12 cellular contexts compared by ENCODE assay signal in genomic region chr11:122267602-122268001, GRCh38.
A peak's percentile ranks its signal among the peaks of the same experiment; 100 is the strongest.
DNase-seq lines count a peak whose midpoint lies in the region; ATAC-seq and TF ChIP-seq lines count a peak whose summit lies in the region.
"Had no signal": no experiment of that assay in that cellular context is flagged by ENCODE, and none has a peak within 500 bp of the region (broad histone marks: within the 10 kb centered on the region; RNA-seq: fewer than 3 reads in every experiment).

No MANE protein-coding gene starts in this region.

- H3K27ac ChIP-seq in effector memory CD4-positive, alpha-beta T cell (ENCODE audit: insufficient read depth, low read length, poor library complexity, severe bottlenecking) = no peak overlapping the region

- no peak for ATAC-seq in stimulated activated naive CD8-positive, alpha-beta T cell treated with anti-CD3 and anti-CD28 coated beads, Interleukin-15, Interleukin-2, amounts not matched to agents 100 U/mL and 50 U/mL, for 24 hours
- ATAC-seq: GM12878 had no signal

- H3K4me3 ChIP-seq in astrocyte of the cerebellum (ENCODE audit: low read depth, low read length) = no peak overlapping the region
- H3K4me3 ChIP-seq in effector memory CD4-positive, alpha-beta T cell (ENCODE audit: insufficient read depth, low read depth, low read length, poor library complexity, severe bottlenecking) = no peak overlapping the region
- H3K4me3 ChIP-seq: GM12878 had no signal

- TF ChIP-seq CTCF in astrocyte of the cerebellum (IDR thresholded peaks at IDR 0.05; ENCODE audit: low read depth, low read length, missing control alignments) = no peak

- in situ Hi-C loops in astrocyte of the cerebellum (cut with HindIII; ENCODE audit: low sequenced_read_pairs) = no loop called here

- peak; percentile 74 for DNase-seq in AG20443 (ENCODE audit: low spot score)
- peak; percentile 38 for DNase-seq in astrocyte of the cerebellum (ENCODE audit: low read depth)
- peak; percentile 9 for DNase-seq in kidney tubule cell (ENCODE audit: low spot score)
- DNase-seq in NCI-H345 treated with DMSO at 0.1 percent for 48 hours (lab: John Stamatoyannopoulos, UW; ENCODE audit: unreplicated experiment) = no peak
- no peak for DNase-seq in stimulated activated naive CD8-positive, alpha-beta T cell treated with anti-CD3 and anti-CD28 coated beads, Interleukin-15, Interleukin-2, amounts not matched to agents 100 U/mL and 50 U/mL, for 24 hours
- no peak for DNase-seq in effector memory CD4-positive, alpha-beta T cell
- no peak for DNase-seq in NCI-H1092 (lab: John Stamatoyannopoulos, UW)
- DNase-seq: Caco-2, immature natural killer cell, NCI-H146 had no signal

- no peak for TF ChIP-seq EP300 in Ishikawa (IDR thresholded peaks at IDR 0.05; ENCODE audit: borderline replicate concordance)

- no peaks in the 10 kb centered on the region for H3K36me3 ChIP-seq in effector memory CD4-positive, alpha-beta T cell (ENCODE audit: control insufficient read depth, insufficient read depth, low read length)

- H3K9me3 ChIP-seq in effector memory CD4-positive, alpha-beta T cell (ENCODE audit: control insufficient read depth, low read length) = no peaks in the 10 kb centered on the region
- H3K9me3 ChIP-seq: Caco-2 had no signal

- H3K27me3 ChIP-seq in effector memory CD4-positive, alpha-beta T cell (replicated peaks; ENCODE audit: control insufficient read depth, insufficient read depth, low read length, poor library complexity, severe bottlenecking) = no peaks in the 10 kb centered on the region

- TF ChIP-seq RAD21 in Ishikawa (IDR thresholded peaks at IDR 0.05; ENCODE audit: low read depth) = no peak

- no peaks in the 10 kb centered on the region for H3K4me1 ChIP-seq in effector memory CD4-positive, alpha-beta T cell (ENCODE audit: control insufficient read depth, insufficient read depth, low read length, poor library complexity, severe bottlenecking)
- H3K4me1 ChIP-seq: Caco-2 had no signal

TF ChIP-seq in Ishikawa, 13 proteins besides CTCF, POLR2A, EP300 and RAD21:
- TF ChIP-seq, protein P1, sequence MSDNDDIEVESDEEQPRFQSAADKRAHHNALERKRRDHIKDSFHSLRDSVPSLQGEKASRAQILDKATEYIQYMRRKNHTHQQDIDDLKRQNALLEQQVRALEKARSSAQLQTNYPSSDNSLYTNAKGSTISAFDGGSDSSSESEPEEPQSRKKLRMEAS (IDR thresholded peaks at IDR 0.05) = no peak
- TF ChIP-seq TAF1 (IDR thresholded peaks at IDR 0.05; ENCODE audit: low read depth) (no peak), ZBTB7A (IDR thresholded peaks at IDR 0.05; ENCODE audit: low read depth) (no peak), YY1 (IDR thresholded peaks at IDR 0.05; ENCODE audit: low read depth) (no peak), TEAD4 (IDR thresholded peaks at IDR 0.05) (no peak), REST (IDR thresholded peaks at IDR 0.05; ENCODE audit: low read depth) (peak; percentile 40; the same call in 1 of the 2 replicates)

Comparison
In these comparisons a context has a peak if more than half of its experiments do, and no peak if none do; other contexts are left out.
1. DNase-seq: peak in AG20443 (single experiment), astrocyte of the cerebellum (single experiment) and kidney tubule cell (single experiment); none in NCI-H345 treated with DMSO at 0.1 percent for 48 hours (single experiment), stimulated activated naive CD8-positive, alpha-beta T cell treated with anti-CD3 and anti-CD28 coated beads, Interleukin-15, Interleukin-2, amounts not matched to agents 100 U/mL and 50 U/mL, for 24 hours (single experiment), effector memory CD4-positive, alpha-beta T cell (0 of 3) and NCI-H1092 (single experiment).